In the genomic region with DNA sequence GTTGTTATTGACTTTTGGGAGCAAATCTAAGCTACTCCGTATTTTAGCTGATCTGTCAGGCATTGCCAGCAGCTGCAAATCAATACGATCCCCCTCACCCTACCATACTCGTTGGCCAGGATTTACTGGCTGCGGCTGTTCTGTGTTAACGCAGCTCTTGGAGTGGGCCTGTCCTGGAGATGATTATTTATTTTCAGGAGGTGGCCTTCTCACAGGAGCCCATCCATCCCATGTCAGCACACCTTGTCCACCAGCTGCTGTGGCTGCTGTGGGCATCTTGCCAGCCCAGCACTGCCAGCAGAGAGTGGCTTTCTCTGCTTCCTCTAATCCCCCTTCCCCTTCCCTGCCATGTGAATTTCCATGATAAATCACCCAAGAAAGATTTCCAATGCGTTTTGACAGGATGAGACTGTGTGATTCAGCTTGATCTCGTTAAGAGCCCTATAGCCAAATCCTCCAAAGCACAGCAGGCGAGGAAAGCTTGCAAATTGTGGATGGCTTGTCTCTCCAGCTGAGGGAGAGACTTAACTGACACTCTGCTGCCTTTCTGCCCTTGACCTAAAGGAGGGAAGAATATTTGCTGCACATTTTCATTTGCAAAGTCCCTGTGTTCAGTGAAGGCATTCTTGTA, we compare ENCODE assay signal across 15 cellular contexts.
DNase-seq lines count a peak whose midpoint lies in the region; ATAC-seq and TF ChIP-seq lines count a peak whose summit lies in the region.
"Had no signal": no experiment of that assay in that cellular context is flagged by ENCODE, and none has a peak within 500 bp of the region (broad histone marks: within the 10 kb centered on the region; RNA-seq: fewer than 3 reads in every experiment).

No MANE protein-coding gene starts in this region.

- TF ChIP-seq EP300 in tibial nerve (IDR thresholded peaks at IDR 0.05), result no peak

- intact Hi-C loops in PC-9 (cut with micrococcal nuclease; ENCODE audit: unreplicated experiment), result no loop called here
- intact Hi-C loops in CD4-positive, alpha-beta memory T cell (cut with micrococcal nuclease), result no loop called here
- intact Hi-C loops in CD8-positive, alpha-beta T cell (cut with DNase I, micrococcal nuclease), result no loop called here

- H4K20me1 ChIP-seq in PC-9 (ENCODE audit: insufficient read depth), result no peaks in the 10 kb centered on the region

- DNase-seq in DMS79 treated with DMSO at 0.1 percent for 48 hours (lab: John Stamatoyannopoulos, UW) (peak; percentile 71), NCI-H2029 treated with DMSO at 0.1 percent for 48 hours (lab: John Stamatoyannopoulos, UW) (peak; percentile 40), PC-9 (no peak), myocyte (ENCODE audit: low read depth) (peak; percentile 18), tibial nerve (ENCODE audit: low spot score in 2 of 2) (no peak)
- DNase-seq in CD4-positive, alpha-beta memory T cell, result no peak
- no peak for DNase-seq in stimulated activated naive CD4-positive, alpha-beta T cell (lab: John Stamatoyannopoulos, UW)
- no peak for DNase-seq in CD8-positive, alpha-beta T cell
- DNase-seq: activated effector memory CD4-positive, alpha-beta T cell treated with Interleukin-2 at 50 U/mL for 16 hours; effector CD8-positive, alpha-beta T cell; nucleus accumbens; Peyer's patch; small intestine; T-helper 9 cell had no signal

- H3K27me3 ChIP-seq in PC-9 (ENCODE audit: insufficient read depth, low read depth), result no peaks in the 10 kb centered on the region; the same call in 1 of the 2 replicates
- no peaks in the 10 kb centered on the region for H3K27me3 ChIP-seq in CD4-positive, alpha-beta memory T cell (ENCODE audit: insufficient read depth, low read length)
- H3K27me3 ChIP-seq in tibial nerve, result no peaks in the 10 kb centered on the region
- no peaks in the 10 kb centered on the region for H3K27me3 ChIP-seq in CD8-positive, alpha-beta T cell (ENCODE audit: insufficient read depth, low read length)
- H3K27me3 ChIP-seq: Peyer's patch had no signal

- CTCF ChIA-PET in PC-9 (lab: Charles Lee), result no interaction called here
- CTCF ChIA-PET in CD4-positive, alpha-beta memory T cell (lab: Charles Lee; ENCODE audit: partially characterized antibody), result interaction anchor here (1.5 kb wide), 1 partner anchor 22 kb away, joined by 3 read pairs; no protein-coding TSS in a partner anchor
- CTCF ChIA-PET in CD8-positive, alpha-beta T cell (lab: Charles Lee), result interaction anchor here (1.2 kb wide), 1 partner anchor 9 kb away, joined by 3 read pairs; no protein-coding TSS in a partner anchor

- H3K4me2 ChIP-seq in PC-9, result no peak overlapping the region

- POLR2A ChIA-PET in PC-9 (lab: Charles Lee; ENCODE audit: unreplicated experiment), result no interaction called here
- POLR2A ChIA-PET in CD4-positive, alpha-beta memory T cell (lab: Charles Lee; ENCODE audit: partially characterized antibody), result no interaction called here
- POLR2A ChIA-PET in CD8-positive, alpha-beta T cell (lab: Charles Lee), result no interaction called here

- 31 to 38% methylated on average over 8 of the region's 8 CpGs for WGBS in tibial nerve, 2 donors

- no peaks in the 10 kb centered on the region for H3F3A ChIP-seq in PC-9 (ENCODE audit: insufficient read depth, low read depth)

- no peaks in the 10 kb centered on the region for H3K36me3 ChIP-seq in PC-9 (ENCODE audit: low read depth)
- no peaks in the 10 kb centered on the region for H3K36me3 ChIP-seq in CD4-positive, alpha-beta memory T cell (ENCODE audit: insufficient read depth, low read length)
- no peaks in the 10 kb centered on the region for H3K36me3 ChIP-seq in tibial nerve
- no peaks in the 10 kb centered on the region for H3K36me3 ChIP-seq in CD8-positive, alpha-beta T cell (ENCODE audit: insufficient read depth, low read length)
- H3K36me3 ChIP-seq: Peyer's patch had no signal

- no peak overlapping the region for H3K4me3 Mint-ChIP-seq in CD4-positive, alpha-beta memory T cell
- H3K4me3 Mint-ChIP-seq in CD8-positive, alpha-beta T cell, result no peak overlapping the region

- H3K9me2 ChIP-seq in PC-9 (ENCODE audit: insufficient read depth), result no peaks in the 10 kb centered on the region

- 0 out of 2 replicates have a peak overlapping the region, but pooled peaks have one; percentile 1 for H2AFZ ChIP-seq in PC-9

- H3K27ac Mint-ChIP-seq in CD4-positive, alpha-beta memory T cell, result no peak overlapping the region
- H3K27ac Mint-ChIP-seq in CD8-positive, alpha-beta T cell, result no peak overlapping the region

- H3K27me3 Mint-ChIP-seq in CD4-positive, alpha-beta memory T cell, result peaks cover 0 to 1% of the 10 kb centered on the region in 2 donors
- H3K27me3 Mint-ChIP-seq in CD8-positive, alpha-beta T cell (ENCODE audit: low read depth), result peaks cover 2% of the 10 kb centered on the region

- H3K9me3 ChIP-seq in PC-9 (ENCODE audit: insufficient read depth, low read depth) (no peaks in the 10 kb centered on the region), tibial nerve (no peaks in the 10 kb centered on the region)
- H3K9me3 ChIP-seq in CD4-positive, alpha-beta memory T cell (ENCODE audit: control insufficient read depth in 1 of 2, low read length in 2 of 2), result no peaks in the 10 kb centered on the region
- no peaks in the 10 kb centered on the region for H3K9me3 ChIP-seq in CD8-positive, alpha-beta T cell (ENCODE audit: low read length)
- H3K9me3 ChIP-seq: Peyer's patch had no signal

- no peaks in the 10 kb centered on the region for H3K9me3 Mint-ChIP-seq in CD4-positive, alpha-beta memory T cell
- no peaks in the 10 kb centered on the region for H3K9me3 Mint-ChIP-seq in CD8-positive, alpha-beta T cell

- TF ChIP-seq CTCF in PC-9 (conservative IDR thresholded peaks at IDR 0.05) (no peak), tibial nerve (IDR thresholded peaks at IDR 0.05) (no peak)
- TF ChIP-seq CTCF in CD8-positive, alpha-beta T cell (IDR thresholded peaks at IDR 0.05), result no peak

- no peak overlapping the region for H3K27ac ChIP-seq in PC-9
- no peak overlapping the region for H3K27ac ChIP-seq in CD4-positive, alpha-beta memory T cell (ENCODE audit: low read depth, low read length)
- H3K27ac ChIP-seq in tibial nerve, result no peak overlapping the region
- no peak overlapping the region for H3K27ac ChIP-seq in CD8-positive, alpha-beta T cell (ENCODE audit: low read depth, low read length)
- H3K27ac ChIP-seq: Peyer's patch had no signal

- no peaks in the 10 kb centered on the region for H3K4me1 Mint-ChIP-seq in CD4-positive, alpha-beta memory T cell
- no peaks in the 10 kb centered on the region for H3K4me1 Mint-ChIP-seq in CD8-positive, alpha-beta T cell (ENCODE audit: low read depth)

- H3K4me3 ChIP-seq in PC-9 (no peak overlapping the region), tibial nerve (no peak overlapping the region)
- no peak overlapping the region for H3K4me3 ChIP-seq in CD4-positive, alpha-beta memory T cell (ENCODE audit: low read length in 2 of 2)
- no peak overlapping the region for H3K4me3 ChIP-seq in CD8-positive, alpha-beta T cell (ENCODE audit: low read depth, low read length)
- H3K4me3 ChIP-seq: Peyer's patch had no signal

- BruUV-seq in PC-9 (replicated peaks; lab: Mats Ljungman, UMichigan), result no TSS peak

- H3K36me3 Mint-ChIP-seq in CD4-positive, alpha-beta memory T cell, result no peaks in the 10 kb centered on the region
- no peaks in the 10 kb centered on the region for H3K36me3 Mint-ChIP-seq in CD8-positive, alpha-beta T cell

- TF ChIP-seq POLR2A in tibial nerve (IDR thresholded peaks at IDR 0.05), result no peak

- no peaks in the 10 kb centered on the region for H3K4me1 ChIP-seq in PC-9 (replicated peaks; ENCODE audit: insufficient read depth)
- no peaks in the 10 kb centered on the region for H3K4me1 ChIP-seq in CD4-positive, alpha-beta memory T cell (ENCODE audit: insufficient read depth, low read length)
- no peaks in the 10 kb centered on the region for H3K4me1 ChIP-seq in tibial nerve
- H3K4me1 ChIP-seq in CD8-positive, alpha-beta T cell (ENCODE audit: insufficient read depth, low read length), result no peaks in the 10 kb centered on the region
- H3K4me1 ChIP-seq: Peyer's patch had no signal

- ATAC-seq in CD8-positive, alpha-beta T cell, result no peak
- ATAC-seq: HepG2 had no signal

- H3K79me2 ChIP-seq in PC-9 (ENCODE audit: low read depth), result no peaks in the 10 kb centered on the region

Comparison
In these comparisons a context has a peak if more than half of its experiments do, and no peak if none do; other contexts are left out.
1. DNase-seq: peak in DMS79 treated with DMSO at 0.1 percent for 48 hours (single experiment), NCI-H2029 treated with DMSO at 0.1 percent for 48 hours (single experiment) and myocyte (single experiment); none in PC-9 (0 of 2), CD4-positive, alpha-beta memory T cell (0 of 5), stimulated activated naive CD4-positive, alpha-beta T cell (0 of 6), tibial nerve (0 of 2) and CD8-positive, alpha-beta T cell (0 of 7).